8 cellular contexts compared by ENCODE assay signal in the genomic region with DNA sequence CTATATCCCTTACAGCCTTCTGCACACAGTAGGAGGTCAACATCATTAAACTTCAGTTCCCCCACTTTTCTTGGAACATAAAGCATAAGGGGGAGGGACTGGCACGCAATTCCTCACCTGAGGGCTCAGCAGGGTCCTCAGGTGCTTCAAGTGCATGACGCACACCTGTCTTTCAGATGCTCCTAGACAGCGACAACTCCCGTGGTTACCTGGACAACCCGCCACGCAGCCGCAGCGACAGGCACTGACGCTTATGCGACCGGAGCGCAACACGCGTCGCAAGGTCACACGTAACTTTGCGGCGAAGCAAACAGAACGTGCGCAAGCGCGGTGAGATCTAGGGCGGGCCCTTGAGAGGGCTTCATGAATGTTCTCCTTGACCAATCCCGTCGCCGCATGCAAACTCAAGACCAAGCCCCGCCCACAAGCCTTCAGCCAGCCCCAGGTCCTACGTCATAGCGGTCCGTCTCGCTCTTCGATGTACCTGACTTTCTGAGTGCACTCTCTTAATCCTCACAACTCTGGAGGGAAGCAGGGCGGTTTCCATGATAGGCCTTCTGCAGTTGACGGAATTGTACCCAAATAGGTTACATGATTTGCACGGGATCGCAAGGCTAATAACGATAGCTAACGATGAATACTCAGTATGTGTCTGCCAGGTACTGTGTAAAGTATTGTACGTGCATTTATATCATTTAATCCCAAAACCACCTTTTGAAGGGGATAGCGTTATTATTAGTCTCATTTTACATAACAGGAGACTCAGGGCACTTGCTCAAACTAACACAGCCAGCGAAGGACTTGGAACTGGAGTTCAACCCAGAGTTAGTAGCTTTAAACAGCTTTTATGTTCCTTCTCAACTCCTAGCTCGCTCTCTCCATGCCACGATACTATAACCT. TPM values are rescaled to one million over a fixed set of nuclear protein-coding genes. Genes with fewer than 3 reads are reported as not detected.
DNase-seq lines count a peak whose midpoint lies in the region; ATAC-seq, FAIRE-seq and TF ChIP-seq lines count a peak whose summit lies in the region.

A gene with protein sequence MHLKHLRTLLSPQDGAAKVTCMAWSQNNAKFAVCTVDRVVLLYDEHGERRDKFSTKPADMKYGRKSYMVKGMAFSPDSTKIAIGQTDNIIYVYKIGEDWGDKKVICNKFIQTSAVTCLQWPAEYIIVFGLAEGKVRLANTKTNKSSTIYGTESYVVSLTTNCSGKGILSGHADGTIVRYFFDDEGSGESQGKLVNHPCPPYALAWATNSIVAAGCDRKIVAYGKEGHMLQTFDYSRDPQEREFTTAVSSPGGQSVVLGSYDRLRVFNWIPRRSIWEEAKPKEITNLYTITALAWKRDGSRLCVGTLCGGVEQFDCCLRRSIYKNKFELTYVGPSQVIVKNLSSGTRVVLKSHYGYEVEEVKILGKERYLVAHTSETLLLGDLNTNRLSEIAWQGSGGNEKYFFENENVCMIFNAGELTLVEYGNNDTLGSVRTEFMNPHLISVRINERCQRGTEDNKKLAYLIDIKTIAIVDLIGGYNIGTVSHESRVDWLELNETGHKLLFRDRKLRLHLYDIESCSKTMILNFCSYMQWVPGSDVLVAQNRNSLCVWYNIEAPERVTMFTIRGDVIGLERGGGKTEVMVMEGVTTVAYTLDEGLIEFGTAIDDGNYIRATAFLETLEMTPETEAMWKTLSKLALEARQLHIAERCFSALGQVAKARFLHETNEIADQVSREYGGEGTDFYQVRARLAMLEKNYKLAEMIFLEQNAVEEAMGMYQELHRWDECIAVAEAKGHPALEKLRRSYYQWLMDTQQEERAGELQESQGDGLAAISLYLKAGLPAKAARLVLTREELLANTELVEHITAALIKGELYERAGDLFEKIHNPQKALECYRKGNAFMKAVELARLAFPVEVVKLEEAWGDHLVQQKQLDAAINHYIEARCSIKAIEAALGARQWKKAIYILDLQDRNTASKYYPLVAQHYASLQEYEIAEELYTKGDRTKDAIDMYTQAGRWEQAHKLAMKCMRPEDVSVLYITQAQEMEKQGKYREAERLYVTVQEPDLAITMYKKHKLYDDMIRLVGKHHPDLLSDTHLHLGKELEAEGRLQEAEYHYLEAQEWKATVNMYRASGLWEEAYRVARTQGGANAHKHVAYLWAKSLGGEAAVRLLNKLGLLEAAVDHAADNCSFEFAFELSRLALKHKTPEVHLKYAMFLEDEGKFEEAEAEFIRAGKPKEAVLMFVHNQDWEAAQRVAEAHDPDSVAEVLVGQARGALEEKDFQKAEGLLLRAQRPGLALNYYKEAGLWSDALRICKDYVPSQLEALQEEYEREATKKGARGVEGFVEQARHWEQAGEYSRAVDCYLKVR (N-terminal part only) (minus strand): TSS at position 246 of the 900 bp plus-strand sequence. CDS start 90 bp downstream, at position 156.

- peak within 1 kb of the TSS; percentile 90 for H2AFZ ChIP-seq in Karpas-422 (ENCODE audit: low read length)

- no peaks in the 10 kb centered on the region for H3K36me3 ChIP-seq in Karpas-422 (ENCODE audit: insufficient read depth, low read length)
- H3K36me3 ChIP-seq in esophagus squamous epithelium = peaks cover 0 to 12% (median 0%) of the 10 kb centered on the region in 3 donors
- peaks cover 0 to 15% of the 10 kb centered on the region in 2 donors for H3K36me3 ChIP-seq in muscle layer of duodenum (ENCODE audit: control insufficient read depth in 1 of 2, insufficient read depth in 2 of 2, low read length in 2 of 2)

- H3K27ac ChIP-seq in Karpas-422 (ENCODE audit: low read length) = no peak within 1 kb of the TSS
- peak within 1 kb of the TSS; percentile 72 to 87 (median 80) for H3K27ac ChIP-seq in esophagus squamous epithelium
- H3K27ac ChIP-seq in muscle layer of duodenum (ENCODE audit: low read length) = peak within 1 kb of the TSS; percentile 73

- peak; percentile 100 for DNase-seq in DMS79 treated with DMSO at 0.1 percent for 48 hours (lab: John Stamatoyannopoulos, UW)
- DNase-seq in Karpas-422 = peak; percentile 100
- DNase-seq in RCC 7860 (ENCODE audit: low spot score) = peak; percentile 96
- peak; percentile 97 for DNase-seq in activated T-helper 1 cell treated with Interleukin-2 at 50 U/mL for 16 hours (ENCODE audit: low read depth)
- peak; percentile 96 for DNase-seq in esophagus squamous epithelium (lab: John Stamatoyannopoulos, UW)
- DNase-seq in stimulated activated CD8-positive, alpha-beta memory T cell treated with anti-CD3 and anti-CD28 coated beads, Interleukin-7, amount 100 ng/mL, for 24 hours (ENCODE audit: low read depth) = peak; percentile 97

- ATAC-seq in GM21825 (IDR thresholded peaks at IDR 0.05; ENCODE audit: unreplicated experiment) = peak; percentile 95

- H3K27me3 ChIP-seq in Karpas-422 (ENCODE audit: low read length) (no peaks in the 10 kb centered on the region), esophagus squamous epithelium (peaks cover 0 to 11% (median 0%) of the 10 kb centered on the region in 4 donors), muscle layer of duodenum (ENCODE audit: low read depth, low read length) (no peaks in the 10 kb centered on the region)

- 11 to 13% methylated on average over 24 to 33 of the region's 43 CpGs for WGBS in esophagus squamous epithelium, 2 donors

- H3K79me2 ChIP-seq in Karpas-422 (ENCODE audit: low read length) = peaks cover 8% of the 10 kb centered on the region; the same call in 1 of the 2 replicates

- no peaks in the 10 kb centered on the region for H4K20me1 ChIP-seq in Karpas-422 (ENCODE audit: insufficient read depth, low read depth, low read length)

- H3K9me3 ChIP-seq in Karpas-422 (ENCODE audit: low read length) = no peaks in the 10 kb centered on the region
- H3K9me3 ChIP-seq in esophagus squamous epithelium = no peaks in the 10 kb centered on the region
- no peaks in the 10 kb centered on the region for H3K9me3 ChIP-seq in muscle layer of duodenum (ENCODE audit: control insufficient read depth in 1 of 2, low read length in 2 of 2)

- H3K4me1 ChIP-seq in Karpas-422 (ENCODE audit: low read length) (peaks cover 36% of the 10 kb centered on the region), esophagus squamous epithelium (peaks cover 5 to 55% (median 7%) of the 10 kb centered on the region in 3 donors), muscle layer of duodenum (ENCODE audit: control insufficient read depth in 1 of 2, insufficient read depth in 2 of 2, low read length in 2 of 2) (peaks cover 3 to 10% of the 10 kb centered on the region in 2 donors)

- no peak for TF ChIP-seq CTCF in esophagus squamous epithelium (IDR thresholded peaks at IDR 0.05)

- H3K4me2 ChIP-seq in Karpas-422 (ENCODE audit: low read depth, low read length, poor library complexity, severe bottlenecking) = peak within 1 kb of the TSS; percentile 99

- H3K9ac ChIP-seq in Karpas-422 (ENCODE audit: low read length) = peak within 1 kb of the TSS; percentile 73

- H3K4me3 ChIP-seq in Karpas-422 (ENCODE audit: low read length) (peak within 1 kb of the TSS; percentile 92), esophagus squamous epithelium (peak within 1 kb of the TSS; percentile 37 to 76 (median 56)), muscle layer of duodenum (ENCODE audit: low read depth in 1 of 2, low read length in 2 of 2) (peak within 1 kb of the TSS; percentile 80 to 91)

- peak in 1 of 4 donors; percentile 65 for TF ChIP-seq POLR2A in esophagus squamous epithelium (IDR thresholded peaks at IDR 0.05)

- H3K9me2 ChIP-seq in Karpas-422 (replicated peaks; ENCODE audit: insufficient read depth, low read length) = no peaks in the 10 kb centered on the region

- intact Hi-C loops in esophagus squamous epithelium (cut with DNase I) = no loop called here

- FAIRE-seq in RCC 7860 (lab: Jason Lieb, UNC) = peak; percentile 84

RNA-seq across cellular contexts. Expression of the gene that starts here (rescaled TPM):
- 29.1 and 35.9 TPM in 2 replicates for total RNA-seq in Karpas-422 (2014; rRNA removed; shearing (Covaris generic); ENCODE audit: low replicate concordance)
- total RNA-seq in esophagus squamous epithelium = 10 to 100 TPM in 3 of 4 donors, 1 to 10 TPM in 1; 7.6 to 19.6 (median 13.5) TPM
